ENCODE assay signal across 8 cellular contexts in genomic region chr11:61814242-61814957, GRCh38. TPM values are rescaled to one million over a fixed set of nuclear protein-coding genes. Genes with fewer than 3 reads are reported as not detected.
DNase-seq lines count a peak whose midpoint lies in the region; ATAC-seq and TF ChIP-seq lines count a peak whose summit lies in the region.

No MANE protein-coding gene starts in this region.

- peaks cover 8% of the 10 kb centered on the region for H3K4me1 ChIP-seq in H9 (ENCODE audit: insufficient read depth, low read length)
- H3K4me1 ChIP-seq in esophagus squamous epithelium = peaks cover 15 to 48% (median 25%) of the 10 kb centered on the region in 3 donors
- peaks cover 23% of the 10 kb centered on the region for H3K4me1 ChIP-seq in neuron (ENCODE audit: insufficient read depth, low read length)

- H3K9me3 ChIP-seq in H9 (ENCODE audit: control insufficient read depth, low read depth, low read length) (no peaks in the 10 kb centered on the region), esophagus squamous epithelium (no peaks in the 10 kb centered on the region), neuron (ENCODE audit: low read length) (no peaks in the 10 kb centered on the region)

- no peak overlapping the region for H2AK5ac ChIP-seq in H9 (ENCODE audit: insufficient read length, low read length)

- H3K79me2 ChIP-seq in H9 (ENCODE audit: insufficient read depth, low read length) = peaks cover 5% of the 10 kb centered on the region; the same call in 1 of the 2 replicates

- H3K14ac ChIP-seq in H9 (ENCODE audit: insufficient read depth, low read length) = peak overlapping the region; percentile 77

- TF ChIP-seq POLR2A in esophagus squamous epithelium (IDR thresholded peaks at IDR 0.05) = no peak

- H3K18ac ChIP-seq in H9 (ENCODE audit: insufficient read length, low read depth, low read length) = peak overlapping the region; percentile 83

- peaks cover 6% of the 10 kb centered on the region for H3K23me2 ChIP-seq in H9 (ENCODE audit: insufficient read length, low read depth, low read length, poor library complexity, severe bottlenecking)

- H3K27ac Mint-ChIP-seq in H9 = peak overlapping the region; percentile 100
- peak overlapping the region; percentile 93 for H3K27ac Mint-ChIP-seq in T-helper 1 cell treated with Interleukin-12 subunit alpha and Interleukin-12 subunit beta and Interleukin-4 antibody, amounts not matched to agents 30 μg/mL and 1 μg/mL, for 36 hours

- DNase-seq in AG09309 (ENCODE audit: low read depth) (no peak), H9 (peak; percentile 76), esophagus squamous epithelium (lab: John Stamatoyannopoulos, UW) (no peak)

- peak overlapping the region; percentile 58 for H3K4me2 ChIP-seq in H9 (ENCODE audit: insufficient read depth, insufficient read length, low read length)

- no peaks in the 10 kb centered on the region for H4K20me1 ChIP-seq in H9 (ENCODE audit: control insufficient read depth, insufficient read depth, insufficient read length)

- H3K79me1 ChIP-seq in H9 (ENCODE audit: insufficient read depth, low read depth, low read length, poor library complexity, severe bottlenecking) = no peaks in the 10 kb centered on the region

- H3K27me3 ChIP-seq in H9 (ENCODE audit: insufficient read depth, low read length) (no peaks in the 10 kb centered on the region), esophagus squamous epithelium (peaks cover 0 to 29% (median 3%) of the 10 kb centered on the region in 4 donors), neuron (ENCODE audit: insufficient read depth, low read length) (no peaks in the 10 kb centered on the region)

- peak overlapping the region; percentile 23 for H2BK5ac ChIP-seq in H9 (ENCODE audit: insufficient read length, low read length)

- H2AFZ ChIP-seq in H9 (ENCODE audit: low read length) = no peak overlapping the region
- H2AFZ ChIP-seq in neuron (ENCODE audit: low read depth, low read length) = no peak overlapping the region

- no peak overlapping the region for H4K5ac ChIP-seq in H9 (ENCODE audit: insufficient read length, low read depth, low read length)

- no CpG with 5 or more reads among the region's 16 CpGs for WGBS in H9 (ENCODE audit: extremely low coverage, insufficient read length, low lambda C conversion rate)
- WGBS in esophagus squamous epithelium, 2 donors = 37 to 64% methylated on average over 15 to 16 of the region's 16 CpGs

- H3K27ac ChIP-seq in H9 (ENCODE audit: insufficient read length, low read depth, low read length) = peak overlapping the region; percentile 76
- peak overlapping the region; percentile 86 to 99 (median 92) for H3K27ac ChIP-seq in esophagus squamous epithelium

- no peak overlapping the region for H4K8ac ChIP-seq in H9 (replicated peaks; ENCODE audit: insufficient read length, low read depth, low read length)

- ATAC-seq in activated CD4-positive, CD25-positive, alpha-beta regulatory T cell treated with anti-CD3 and anti-CD28 coated beads, Interleukin-2, amount 50 U/mL, for 24 hours = no peak
- ATAC-seq in GM19467 (IDR thresholded peaks at IDR 0.05; ENCODE audit: unreplicated experiment) (no peak), GM19455 (IDR thresholded peaks at IDR 0.05; ENCODE audit: unreplicated experiment) (no peak)

- no peak overlapping the region for H4K91ac ChIP-seq in H9 (ENCODE audit: insufficient read length, low read depth, low read length)

- no peak overlapping the region; the same call in 1 of the 2 replicates for H3K4ac ChIP-seq in H9 (ENCODE audit: low read depth, low read length)

- peaks cover 17 to 19% of the 10 kb centered on the region in 2 experiments for H3K4me1 Mint-ChIP-seq in H9
- H3K4me1 Mint-ChIP-seq in T-helper 1 cell treated with Interleukin-12 subunit alpha and Interleukin-12 subunit beta and Interleukin-4 antibody, amounts not matched to agents 30 μg/mL and 1 μg/mL, for 36 hours (ENCODE audit: low read depth) = peaks cover 19% of the 10 kb centered on the region

- no peaks in the 10 kb centered on the region for H3K27me3 Mint-ChIP-seq in H9 (ENCODE audit: low read depth)
- H3K27me3 Mint-ChIP-seq in T-helper 1 cell treated with Interleukin-12 subunit alpha and Interleukin-12 subunit beta and Interleukin-4 antibody, amounts not matched to agents 30 μg/mL and 1 μg/mL, for 36 hours (ENCODE audit: low read depth) = peaks cover 5% of the 10 kb centered on the region

- peak overlapping the region; percentile 19 for H2BK12ac ChIP-seq in H9 (ENCODE audit: insufficient read length, low read depth, low read length)

- no peak overlapping the region for H2BK15ac ChIP-seq in H9 (ENCODE audit: low read depth, low read length)

- H3K36me3 ChIP-seq in esophagus squamous epithelium (peaks cover 0 to 36% (median 3%) of the 10 kb centered on the region in 3 donors), neuron (ENCODE audit: insufficient read depth, low read length) (peaks cover 45% of the 10 kb centered on the region)

- no peak overlapping the region for H2BK20ac ChIP-seq in H9 (ENCODE audit: low read depth, low read length, poor library complexity, severe bottlenecking)

- H3K4me3 ChIP-seq in AG09309 (ENCODE audit: control insufficient read depth, low read depth, low read length) = peak overlapping the region; percentile 67
- peak overlapping the region; percentile 47 to 83 (median 58) for H3K4me3 ChIP-seq in esophagus squamous epithelium
- peak overlapping the region; percentile 48 for H3K4me3 ChIP-seq in neuron (ENCODE audit: low read length)

- no peak overlapping the region for H2BK120ac ChIP-seq in H9 (ENCODE audit: low read depth, low read length, poor library complexity, severe bottlenecking)

- peaks cover 0 to 2% of the 10 kb centered on the region in 2 experiments; a peak in 2 of 5 replicates for H3K9me3 Mint-ChIP-seq in H9
- no peaks in the 10 kb centered on the region for H3K9me3 Mint-ChIP-seq in T-helper 1 cell treated with Interleukin-12 subunit alpha and Interleukin-12 subunit beta and Interleukin-4 antibody, amounts not matched to agents 30 μg/mL and 1 μg/mL, for 36 hours

- H3K36me3 Mint-ChIP-seq in H9 (ENCODE audit: insufficient read depth in 1 of 3, low read depth in 3 of 3) = peaks cover 46 to 52% (median 50%) of the 10 kb centered on the region in 3 experiments
- peaks cover 31% of the 10 kb centered on the region for H3K36me3 Mint-ChIP-seq in T-helper 1 cell treated with Interleukin-12 subunit alpha and Interleukin-12 subunit beta and Interleukin-4 antibody, amounts not matched to agents 30 μg/mL and 1 μg/mL, for 36 hours (ENCODE audit: low read depth)

- no peak overlapping the region for H3K23ac ChIP-seq in H9 (ENCODE audit: insufficient read length, low read depth, low read length)

- TF ChIP-seq CTCF in AG09309 (IDR thresholded peaks at IDR 0.05; ENCODE audit: control insufficient read depth, insufficient read depth, low read depth, low read length, missing control alignments) (no peak), H9 (conservative IDR thresholded peaks at IDR 0.05) (no peak), esophagus squamous epithelium (IDR thresholded peaks at IDR 0.05) (no peak)

- peak overlapping the region; percentile 94 to 99 for H3K4me3 Mint-ChIP-seq in H9
- peak overlapping the region; percentile 99 for H3K4me3 Mint-ChIP-seq in T-helper 1 cell treated with Interleukin-12 subunit alpha and Interleukin-12 subunit beta and Interleukin-4 antibody, amounts not matched to agents 30 μg/mL and 1 μg/mL, for 36 hours

- H3T11ph ChIP-seq in H9 (ENCODE audit: low read length) = peak overlapping the region; percentile 24

- no peak overlapping the region for H3K56ac ChIP-seq in H9 (ENCODE audit: insufficient read length, low read depth, low read length)

- intact Hi-C loops in esophagus squamous epithelium (cut with DNase I) = no loop called here

- H3K9ac ChIP-seq in H9 (ENCODE audit: extremely low read depth, insufficient read length, low read length) = peak overlapping the region; percentile 48

RNA-seq across cellular contexts. Expression of gene FADS1, which starts 2.4 kb away (rescaled TPM):
- total RNA-seq in H9 (2021) = 125 and 126 TPM in 2 replicates
- 1 to 10 TPM; 2.1 to 8.3 (median 7.1) TPM for total RNA-seq in esophagus squamous epithelium

RNA-seq across cellular contexts. Expression of gene FADS2, which starts 13.7 kb away (rescaled TPM):
- total RNA-seq in H9 (2021) = 316 and 322 TPM in 2 replicates
- total RNA-seq in esophagus squamous epithelium = 10 to 100 TPM in 1 of 4 donors, 1 to 10 TPM in 3; 2.2 to 13.7 (median 6.8) TPM

RNA-seq across cellular contexts. Expression of gene FEN1, which starts 21.7 kb away (rescaled TPM):
- total RNA-seq in H9 (2021) (114 and 115 TPM in 2 replicates), esophagus squamous epithelium (10 to 100 TPM; 11.4 to 38.1 (median 23.5) TPM)

RNA-seq across cellular contexts. Expression of gene TMEM258, which starts 22.0 kb away (rescaled TPM):
- total RNA-seq in H9 (2021) = 199 and 201 TPM in 2 replicates
- total RNA-seq in esophagus squamous epithelium = 10 to 100 TPM; 32.3 to 54.2 (median 37.9) TPM

Comparison
In these comparisons a context has a peak if more than half of its experiments do, and no peak if none do; other contexts are left out.
1. RNA of gene FADS1, which starts 2.4 kb away (total RNA-seq): 125 to 126 TPM in H9; 2.1 to 8.3 TPM in esophagus squamous epithelium; every median in the first group is over 10 times any median in the second.
2. RNA of gene FADS2, which starts 13.7 kb away (total RNA-seq): 316 to 322 TPM in H9; 2.2 to 13.7 TPM in esophagus squamous epithelium; every median in the first group is over 10 times any median in the second.
3. Peak in every context shown above with its lines, with median percentiles within 50 percentile points of each other: H3K4me3 ChIP-seq.